Comparison of ENCODE assay signal across 11 cellular contexts in genomic region chr10:111231779-111232178, GRCh38.
"Had no signal": no experiment of that assay in that cellular context is flagged by ENCODE, and none has a peak within 500 bp of the region (broad histone marks: within the 10 kb centered on the region; RNA-seq: fewer than 3 reads in every experiment).

No MANE protein-coding gene starts in this region.

- H3K4me1 Mint-ChIP-seq: H9, IgD-negative memory B cell had no signal

- H3K27ac Mint-ChIP-seq: H9, IgD-negative memory B cell had no signal

- H3K4me2 ChIP-seq: KMS-11 had no signal

- H3K4me3 Mint-ChIP-seq: H9, IgD-negative memory B cell had no signal

- H3K36me3 Mint-ChIP-seq: IgD-negative memory B cell had no signal

- DNase-seq: GM23248, H9, HCEC 1CT, Karpas-422 had no signal

- H2AFZ ChIP-seq: GM23248 had no signal

- H3K4me3 ChIP-seq: GM23248, K562 had no signal

- FAIRE-seq: H1, H54, HepG2, K562 had no signal

- H3K27ac ChIP-seq: GM23248, HL-60, KMS-11 had no signal

- H3K9ac ChIP-seq: GM23248, KMS-11 had no signal

- ATAC-seq: HepG2, K562 had no signal
